In genomic region chr3:197866035-197866434, GRCh38 we compare ENCODE assay signal across 2 cellular contexts.
TF ChIP-seq lines count a peak whose summit lies in the region.

No MANE protein-coding gene starts in this region.

TF ChIP-seq in GM23338, 12 proteins besides CTCF, POLR2A, EP300 and RAD21 (continued from another document):
- TF ChIP-seq, protein P1, sequence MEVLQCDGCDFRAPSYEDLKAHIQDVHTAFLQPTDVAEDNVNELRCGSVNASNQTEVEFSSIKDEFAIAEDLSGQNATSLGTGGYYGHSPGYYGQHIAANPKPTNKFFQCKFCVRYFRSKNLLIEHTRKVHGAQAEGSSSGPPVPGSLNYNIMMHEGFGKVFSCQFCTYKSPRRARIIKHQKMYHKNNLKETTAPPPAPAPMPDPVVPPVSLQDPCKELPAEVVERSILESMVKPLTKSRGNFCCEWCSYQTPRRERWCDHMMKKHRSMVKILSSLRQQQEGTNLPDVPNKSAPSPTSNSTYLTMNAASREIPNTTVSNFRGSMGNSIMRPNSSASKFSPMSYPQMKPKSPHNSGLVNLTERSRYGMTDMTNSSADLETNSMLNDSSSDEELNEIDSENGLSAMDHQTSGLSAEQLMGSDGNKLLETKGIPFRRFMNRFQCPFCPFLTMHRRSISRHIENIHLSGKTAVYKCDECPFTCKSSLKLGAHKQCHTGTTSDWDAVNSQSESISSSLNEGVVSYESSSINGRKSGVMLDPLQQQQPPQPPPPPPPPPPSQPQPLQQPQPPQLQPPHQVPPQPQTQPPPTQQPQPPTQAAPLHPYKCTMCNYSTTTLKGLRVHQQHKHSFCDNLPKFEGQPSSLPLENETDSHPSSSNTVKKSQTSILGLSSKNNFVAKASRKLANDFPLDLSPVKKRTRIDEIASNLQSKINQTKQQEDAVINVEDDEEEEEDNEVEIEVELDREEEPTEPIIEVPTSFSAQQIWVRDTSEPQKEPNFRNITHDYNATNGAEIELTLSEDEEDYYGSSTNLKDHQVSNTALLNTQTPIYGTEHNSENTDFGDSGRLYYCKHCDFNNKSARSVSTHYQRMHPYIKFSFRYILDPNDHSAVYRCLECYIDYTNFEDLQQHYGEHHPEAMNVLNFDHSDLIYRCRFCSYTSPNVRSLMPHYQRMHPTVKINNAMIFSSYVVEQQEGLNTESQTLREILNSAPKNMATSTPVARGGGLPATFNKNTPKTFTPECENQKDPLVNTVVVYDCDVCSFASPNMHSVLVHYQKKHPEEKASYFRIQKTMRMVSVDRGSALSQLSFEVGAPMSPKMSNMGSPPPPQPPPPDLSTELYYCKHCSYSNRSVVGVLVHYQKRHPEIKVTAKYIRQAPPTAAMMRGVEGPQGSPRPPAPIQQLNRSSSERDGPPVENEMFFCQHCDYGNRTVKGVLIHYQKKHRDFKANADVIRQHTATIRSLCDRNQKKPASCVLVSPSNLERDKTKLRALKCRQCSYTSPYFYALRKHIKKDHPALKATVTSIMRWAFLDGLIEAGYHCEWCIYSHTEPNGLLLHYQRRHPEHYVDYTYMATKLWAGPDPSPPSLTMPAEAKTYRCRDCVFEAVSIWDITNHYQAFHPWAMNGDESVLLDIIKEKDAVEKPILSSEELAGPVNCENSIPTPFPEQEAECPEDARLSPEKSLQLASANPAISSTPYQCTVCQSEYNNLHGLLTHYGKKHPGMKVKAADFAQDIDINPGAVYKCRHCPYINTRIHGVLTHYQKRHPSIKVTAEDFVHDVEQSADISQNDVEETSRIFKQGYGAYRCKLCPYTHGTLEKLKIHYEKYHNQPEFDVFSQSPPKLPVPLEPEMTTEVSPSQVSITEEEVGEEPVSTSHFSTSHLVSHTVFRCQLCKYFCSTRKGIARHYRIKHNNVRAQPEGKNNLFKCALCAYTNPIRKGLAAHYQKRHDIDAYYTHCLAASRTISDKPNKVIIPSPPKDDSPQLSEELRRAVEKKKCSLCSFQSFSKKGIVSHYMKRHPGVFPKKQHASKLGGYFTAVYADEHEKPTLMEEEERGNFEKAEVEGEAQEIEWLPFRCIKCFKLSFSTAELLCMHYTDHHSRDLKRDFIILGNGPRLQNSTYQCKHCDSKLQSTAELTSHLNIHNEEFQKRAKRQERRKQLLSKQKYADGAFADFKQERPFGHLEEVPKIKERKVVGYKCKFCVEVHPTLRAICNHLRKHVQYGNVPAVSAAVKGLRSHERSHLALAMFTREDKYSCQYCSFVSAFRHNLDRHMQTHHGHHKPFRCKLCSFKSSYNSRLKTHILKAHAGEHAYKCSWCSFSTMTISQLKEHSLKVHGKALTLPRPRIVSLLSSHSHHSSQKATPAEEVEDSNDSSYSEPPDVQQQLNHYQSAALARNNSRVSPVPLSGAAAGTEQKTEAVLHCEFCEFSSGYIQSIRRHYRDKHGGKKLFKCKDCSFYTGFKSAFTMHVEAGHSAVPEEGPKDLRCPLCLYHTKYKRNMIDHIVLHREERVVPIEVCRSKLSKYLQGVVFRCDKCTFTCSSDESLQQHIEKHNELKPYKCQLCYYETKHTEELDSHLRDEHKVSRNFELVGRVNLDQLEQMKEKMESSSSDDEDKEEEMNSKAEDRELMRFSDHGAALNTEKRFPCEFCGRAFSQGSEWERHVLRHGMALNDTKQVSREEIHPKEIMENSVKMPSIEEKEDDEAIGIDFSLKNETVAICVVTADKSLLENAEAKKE (CRISPR knock-in tag; IDR thresholded peaks at IDR 0.05) = no peak
- TF ChIP-seq EZH2phosphoT487 (IDR thresholded peaks at IDR 0.05; ENCODE audit: unreplicated experiment) = no peak
- no peak for TF ChIP-seq POLR2AphosphoS5 (IDR thresholded peaks at IDR 0.05; ENCODE audit: low read depth)
- TF ChIP-seq JUNB (IDR thresholded peaks at IDR 0.05; ENCODE audit: unreplicated experiment) = no peak
- no peak for TF ChIP-seq EZH2 (IDR thresholded peaks at IDR 0.05; ENCODE audit: low read depth, unreplicated experiment)
- TF ChIP-seq, protein P2, sequence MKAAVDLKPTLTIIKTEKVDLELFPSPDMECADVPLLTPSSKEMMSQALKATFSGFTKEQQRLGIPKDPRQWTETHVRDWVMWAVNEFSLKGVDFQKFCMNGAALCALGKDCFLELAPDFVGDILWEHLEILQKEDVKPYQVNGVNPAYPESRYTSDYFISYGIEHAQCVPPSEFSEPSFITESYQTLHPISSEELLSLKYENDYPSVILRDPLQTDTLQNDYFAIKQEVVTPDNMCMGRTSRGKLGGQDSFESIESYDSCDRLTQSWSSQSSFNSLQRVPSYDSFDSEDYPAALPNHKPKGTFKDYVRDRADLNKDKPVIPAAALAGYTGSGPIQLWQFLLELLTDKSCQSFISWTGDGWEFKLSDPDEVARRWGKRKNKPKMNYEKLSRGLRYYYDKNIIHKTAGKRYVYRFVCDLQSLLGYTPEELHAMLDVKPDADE (IDR thresholded peaks at IDR 0.05) = no peak
- no peak for TF ChIP-seq ZNF114 (CRISPR knock-in tag; IDR thresholded peaks at IDR 0.05)
- TF ChIP-seq NANOG (IDR thresholded peaks at IDR 0.05; ENCODE audit: borderline replicate concordance) = no peak
- TF ChIP-seq CREB1 (CRISPR knock-in tag; IDR thresholded peaks at IDR 0.05; ENCODE audit: low read depth) = no peak
- TF ChIP-seq, protein P3, sequence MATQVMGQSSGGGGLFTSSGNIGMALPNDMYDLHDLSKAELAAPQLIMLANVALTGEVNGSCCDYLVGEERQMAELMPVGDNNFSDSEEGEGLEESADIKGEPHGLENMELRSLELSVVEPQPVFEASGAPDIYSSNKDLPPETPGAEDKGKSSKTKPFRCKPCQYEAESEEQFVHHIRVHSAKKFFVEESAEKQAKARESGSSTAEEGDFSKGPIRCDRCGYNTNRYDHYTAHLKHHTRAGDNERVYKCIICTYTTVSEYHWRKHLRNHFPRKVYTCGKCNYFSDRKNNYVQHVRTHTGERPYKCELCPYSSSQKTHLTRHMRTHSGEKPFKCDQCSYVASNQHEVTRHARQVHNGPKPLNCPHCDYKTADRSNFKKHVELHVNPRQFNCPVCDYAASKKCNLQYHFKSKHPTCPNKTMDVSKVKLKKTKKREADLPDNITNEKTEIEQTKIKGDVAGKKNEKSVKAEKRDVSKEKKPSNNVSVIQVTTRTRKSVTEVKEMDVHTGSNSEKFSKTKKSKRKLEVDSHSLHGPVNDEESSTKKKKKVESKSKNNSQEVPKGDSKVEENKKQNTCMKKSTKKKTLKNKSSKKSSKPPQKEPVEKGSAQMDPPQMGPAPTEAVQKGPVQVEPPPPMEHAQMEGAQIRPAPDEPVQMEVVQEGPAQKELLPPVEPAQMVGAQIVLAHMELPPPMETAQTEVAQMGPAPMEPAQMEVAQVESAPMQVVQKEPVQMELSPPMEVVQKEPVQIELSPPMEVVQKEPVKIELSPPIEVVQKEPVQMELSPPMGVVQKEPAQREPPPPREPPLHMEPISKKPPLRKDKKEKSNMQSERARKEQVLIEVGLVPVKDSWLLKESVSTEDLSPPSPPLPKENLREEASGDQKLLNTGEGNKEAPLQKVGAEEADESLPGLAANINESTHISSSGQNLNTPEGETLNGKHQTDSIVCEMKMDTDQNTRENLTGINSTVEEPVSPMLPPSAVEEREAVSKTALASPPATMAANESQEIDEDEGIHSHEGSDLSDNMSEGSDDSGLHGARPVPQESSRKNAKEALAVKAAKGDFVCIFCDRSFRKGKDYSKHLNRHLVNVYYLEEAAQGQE (IDR thresholded peaks at IDR 0.05; ENCODE audit: unreplicated experiment) = no peak

TF ChIP-seq in K562, 482 proteins besides CTCF, POLR2A, EP300 and RAD21:
- TF ChIP-seq, protein P4, sequence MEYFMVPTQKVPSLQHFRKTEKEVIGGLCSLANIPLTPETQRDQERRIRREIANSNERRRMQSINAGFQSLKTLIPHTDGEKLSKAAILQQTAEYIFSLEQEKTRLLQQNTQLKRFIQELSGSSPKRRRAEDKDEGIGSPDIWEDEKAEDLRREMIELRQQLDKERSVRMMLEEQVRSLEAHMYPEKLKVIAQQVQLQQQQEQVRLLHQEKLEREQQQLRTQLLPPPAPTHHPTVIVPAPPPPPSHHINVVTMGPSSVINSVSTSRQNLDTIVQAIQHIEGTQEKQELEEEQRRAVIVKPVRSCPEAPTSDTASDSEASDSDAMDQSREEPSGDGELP (CRISPR knock-in tag; IDR thresholded peaks at IDR 0.05; ENCODE audit: borderline replicate concordance) = no peak
- no peak for TF ChIP-seq ZNF197 (CRISPR knock-in tag; IDR thresholded peaks at IDR 0.05; ENCODE audit: low read depth)
- TF ChIP-seq FOXA3 (CRISPR knock-in tag; conservative IDR thresholded peaks at IDR 0.05 in 1 of 2, IDR thresholded peaks at IDR 0.05 in 1 of 2) = no peak
- no peak for TF ChIP-seq RHOXF2B (CRISPR knock-in tag; conservative IDR thresholded peaks at IDR 0.05)
- TF ChIP-seq CBX1 (IDR thresholded peaks at IDR 0.05; ENCODE audit: low read depth) = no peak
- TF ChIP-seq SMAD1 (IDR thresholded peaks at IDR 0.05; ENCODE audit: low read depth, low read length, partially characterized antibody) = no peak
- no peak for TF ChIP-seq ZNF551 (CRISPR knock-in tag; IDR thresholded peaks at IDR 0.05)
- no peak for TF ChIP-seq MIER1 (IDR thresholded peaks at IDR 0.05; ENCODE audit: low read depth)
- TF ChIP-seq, protein P5, sequence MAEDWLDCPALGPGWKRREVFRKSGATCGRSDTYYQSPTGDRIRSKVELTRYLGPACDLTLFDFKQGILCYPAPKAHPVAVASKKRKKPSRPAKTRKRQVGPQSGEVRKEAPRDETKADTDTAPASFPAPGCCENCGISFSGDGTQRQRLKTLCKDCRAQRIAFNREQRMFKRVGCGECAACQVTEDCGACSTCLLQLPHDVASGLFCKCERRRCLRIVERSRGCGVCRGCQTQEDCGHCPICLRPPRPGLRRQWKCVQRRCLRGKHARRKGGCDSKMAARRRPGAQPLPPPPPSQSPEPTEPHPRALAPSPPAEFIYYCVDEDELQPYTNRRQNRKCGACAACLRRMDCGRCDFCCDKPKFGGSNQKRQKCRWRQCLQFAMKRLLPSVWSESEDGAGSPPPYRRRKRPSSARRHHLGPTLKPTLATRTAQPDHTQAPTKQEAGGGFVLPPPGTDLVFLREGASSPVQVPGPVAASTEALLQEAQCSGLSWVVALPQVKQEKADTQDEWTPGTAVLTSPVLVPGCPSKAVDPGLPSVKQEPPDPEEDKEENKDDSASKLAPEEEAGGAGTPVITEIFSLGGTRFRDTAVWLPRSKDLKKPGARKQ (CRISPR knock-in tag; IDR thresholded peaks at IDR 0.05) = no peak
- no peak for TF ChIP-seq STAT5A (IDR thresholded peaks at IDR 0.05; ENCODE audit: borderline replicate concordance, low read length)
- TF ChIP-seq MCM7 (IDR thresholded peaks at IDR 0.05) = no peak
- TF ChIP-seq YBX1 (IDR thresholded peaks at IDR 0.05) = no peak
- no peak for TF ChIP-seq MTA2 (IDR thresholded peaks at IDR 0.05; ENCODE audit: low read depth)
- TF ChIP-seq ZNF134 (CRISPR knock-in tag; conservative IDR thresholded peaks at IDR 0.05) = no peak
- TF ChIP-seq ZNF830 (CRISPR knock-in tag; IDR thresholded peaks at IDR 0.05) = no peak
- TF ChIP-seq SPI1 (IDR thresholded peaks at IDR 0.05; ENCODE audit: borderline replicate concordance, low read depth, low read length) = no peak
- no peak for TF ChIP-seq MTA1 (IDR thresholded peaks at IDR 0.05; ENCODE audit: borderline replicate concordance)
